ENCODE assay signal across 23 cellular contexts in genomic region chr2:214038186-214038585, GRCh38.
"Had no signal": no experiment of that assay in that cellular context is flagged by ENCODE, and none has a peak within 500 bp of the region (broad histone marks: within the 10 kb centered on the region; RNA-seq: fewer than 3 reads in every experiment).

No MANE protein-coding gene starts in this region.

- H3K36me3 ChIP-seq: left lung, lower lobe of right lung, right atrium auricular region, right lobe of liver, stomach, thyroid gland, transverse colon, upper lobe of left lung had no signal

- H2AFZ ChIP-seq: parathyroid adenoma had no signal

- H3K27me3 ChIP-seq: left lung, right atrium auricular region, right lobe of liver, stomach, testis, thyroid gland, transverse colon, upper lobe of left lung had no signal

- H3K79me2 ChIP-seq: parathyroid adenoma had no signal

- DNase-seq: hippocampal formation; kidney; left colon; left lung; lower lobe of right lung; mammary epithelial cell; mesenchymal stem cell; naive thymus-derived CD8-positive, alpha-beta T cell; nucleus accumbens; right lobe of liver; stimulated activated CD4-positive, alpha-beta T cell treated with anti-CD3 and anti-CD28 coated beads, Interleukin-12 subunit alpha, Interleukin-12 subunit beta, amount 100 ng/mL, for 4 hours; stimulated activated CD4-positive, alpha-beta T cell treated with anti-CD3 and anti-CD28 coated beads, Interleukin-15, amount 100 ng/mL, for 24 hours; stimulated activated CD4-positive, alpha-beta T cell treated with anti-CD3 and anti-CD28 coated beads, Interleukin-2, amount 100 ng/mL, for 24 hours; stimulated activated CD4-positive, alpha-beta T cell treated with anti-CD3 and anti-CD28 coated beads, Interleukin-4, amount 100 ng/mL, for 1 hour; stimulated activated naive B cell treated with anti-CD40 and anti-IgM and Interleukin-4, amounts not matched to agents 10 μg/mL and 1 μg/mL and 100 μg/mL, for 72 hours; stimulated activated naive CD8-positive, alpha-beta T cell treated with anti-CD3 and anti-CD28 coated beads, Interleukin-15, Interleukin-2, amounts not matched to agents 100 U/mL and 50 U/mL, for 24 hours; stomach; testis; thyroid gland; transverse colon; upper lobe of left lung had no signal

- FAIRE-seq: kidney had no signal

- H3K4me1 ChIP-seq: left lung, lower lobe of right lung, parathyroid adenoma, right atrium auricular region, right lobe of liver, stomach, testis, thyroid gland, transverse colon, upper lobe of left lung had no signal

- H3K27ac ChIP-seq: left lung, lower lobe of right lung, parathyroid adenoma, right atrium auricular region, right lobe of liver, stomach, testis, thyroid gland, transverse colon, upper lobe of left lung had no signal

- H3K9me3 ChIP-seq: right lobe of liver, testis, thyroid gland had no signal

- H3K4me3 ChIP-seq: left lung, lower lobe of right lung, right atrium auricular region, right lobe of liver, stomach, testis, thyroid gland, transverse colon, upper lobe of left lung had no signal
